Comparison of ENCODE assay signal across 21 cellular contexts in the genomic region with DNA sequence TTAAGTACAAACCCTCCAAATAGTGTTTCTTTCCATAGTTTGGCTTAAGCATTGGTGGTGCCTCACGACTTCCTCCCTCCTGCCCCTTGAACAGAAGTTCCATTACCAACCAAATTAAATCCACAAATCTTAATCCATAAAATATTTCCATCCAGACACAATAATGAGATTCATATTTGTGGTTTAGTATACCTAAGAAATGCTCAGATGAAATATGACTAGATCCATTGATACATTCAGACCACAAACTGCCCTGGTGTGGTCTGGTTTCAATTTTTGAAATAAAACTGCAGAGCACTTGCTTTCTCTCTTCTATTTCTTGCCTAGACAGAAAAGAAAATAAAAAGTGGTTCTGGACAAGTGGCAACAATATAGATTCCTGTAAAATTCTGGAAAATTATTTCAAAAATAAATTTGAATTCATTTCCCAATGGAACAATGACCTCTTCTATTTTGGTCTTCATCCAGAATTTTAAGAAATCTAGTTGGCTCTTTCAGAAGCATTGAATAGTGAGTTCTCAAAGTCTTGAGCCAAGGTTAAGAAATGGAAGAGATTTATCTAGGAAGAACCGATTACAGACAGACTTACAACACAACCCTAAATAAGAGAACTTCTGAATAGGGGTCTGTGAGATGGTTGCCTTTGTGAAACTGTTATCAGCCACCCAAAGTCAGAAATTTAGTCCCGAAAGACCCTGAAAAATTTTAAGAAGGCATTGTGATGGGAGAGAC. TPM values are rescaled to one million over a fixed set of nuclear protein-coding genes. Genes with fewer than 3 reads are reported as not detected.
"Had no signal": no experiment of that assay in that cellular context is flagged by ENCODE, and none has a peak within 500 bp of the region (broad histone marks: within the 10 kb centered on the region; RNA-seq: fewer than 3 reads in every experiment).

No MANE protein-coding gene starts in this region.

- H3K27ac Mint-ChIP-seq: activated B cell treated with CpG ODN at 0.5 μM for 24 hours; activated CD8-positive, alpha-beta T cell treated with anti-CD3 and anti-CD28 coated beads for 36 hours; activated T-helper 2 cell treated with anti-CD3 and anti-CD28 coated beads, Interferon-gamma antibody, Interleukin-2, Interleukin-4, amounts not matched to agents 10 μg/mL and 5 μg/mL and 100 μg/mL, durations not matched to agents 14 hours and 24 hours and 36 hours; mesothelial cell of epicardium; nephron progenitor cell; stimulated activated naive CD8-positive, alpha-beta T cell treated with anti-CD3 and anti-CD28 coated beads, Interleukin-15, amount 100 ng/mL, for 72 hours had no signal

- H3K27me3 ChIP-seq: ascending aorta, breast epithelium, esophagus muscularis mucosa, testis had no signal

- DNase-seq: activated B cell treated with CpG ODN at 0.5 μM for 24 hours; activated CD4-positive, alpha-beta T cell treated with anti-CD3 and anti-CD28 coated beads for 4 hours; activated CD8-positive, alpha-beta T cell treated with anti-CD3 and anti-CD28 coated beads for 36 hours; activated naive CD4-positive, alpha-beta T cell treated with Interleukin-2 at 50 U/mL for 16 hours; activated T-cell treated with anti-CD3 and anti-CD28 coated beads, Interleukin-2, amount 50 U/mL, for 1 hour; cerebellar nuclear complex; effector CD8-positive, alpha-beta T cell; foreskin fibroblast; nephron progenitor cell; nucleus accumbens; stimulated activated CD4-positive, alpha-beta T cell treated with anti-CD3 and anti-CD28 coated beads, Interleukin-15, amount 100 ng/mL, for 24 hours; stimulated activated CD4-positive, alpha-beta T cell treated with anti-CD3 and anti-CD28 coated beads, Interleukin-4, amount 100 ng/mL, for 1 hour; stimulated activated naive CD8-positive, alpha-beta T cell treated with anti-CD3 and anti-CD28 coated beads, Interleukin-15, amount 100 ng/mL, for 72 hours; T-helper 9 cell; testis had no signal

- ATAC-seq: activated CD8-positive, alpha-beta T cell treated with anti-CD3 and anti-CD28 coated beads for 36 hours; stimulated activated naive CD8-positive, alpha-beta T cell treated with anti-CD3 and anti-CD28 coated beads, Interleukin-15, amount 100 ng/mL, for 72 hours had no signal

- H3K9me3 ChIP-seq: ascending aorta, breast epithelium, esophagus muscularis mucosa, testis had no signal

- H3K4me3 Mint-ChIP-seq: activated B cell treated with CpG ODN at 0.5 μM for 24 hours; activated CD8-positive, alpha-beta T cell treated with anti-CD3 and anti-CD28 coated beads for 36 hours; mesothelial cell of epicardium; nephron progenitor cell; stimulated activated naive CD8-positive, alpha-beta T cell treated with anti-CD3 and anti-CD28 coated beads, Interleukin-15, amount 100 ng/mL, for 72 hours had no signal

- H3K4me3 ChIP-seq: ascending aorta, breast epithelium, esophagus muscularis mucosa, skin epidermis, testis had no signal

- H3K27ac ChIP-seq: ascending aorta, testis had no signal

- H3K36me3 ChIP-seq: ascending aorta, breast epithelium, esophagus muscularis mucosa had no signal

- H3K4me1 ChIP-seq: ascending aorta, testis had no signal

- H3K4me1 Mint-ChIP-seq: activated B cell treated with CpG ODN at 0.5 μM for 24 hours had no signal

- H3K9me3 Mint-ChIP-seq: activated B cell treated with CpG ODN at 0.5 μM for 24 hours; activated CD8-positive, alpha-beta T cell treated with anti-CD3 and anti-CD28 coated beads for 36 hours; activated T-helper 2 cell treated with anti-CD3 and anti-CD28 coated beads, Interferon-gamma antibody, Interleukin-2, Interleukin-4, amounts not matched to agents 10 μg/mL and 5 μg/mL and 100 μg/mL, durations not matched to agents 14 hours and 24 hours and 36 hours; mesothelial cell of epicardium; nephron progenitor cell; stimulated activated naive CD8-positive, alpha-beta T cell treated with anti-CD3 and anti-CD28 coated beads, Interleukin-15, amount 100 ng/mL, for 72 hours had no signal

- H3K36me3 Mint-ChIP-seq: mesothelial cell of epicardium had no signal

RNA-seq across cellular contexts. Expression of gene TNC, which starts 14.0 kb away (rescaled TPM):
- total RNA-seq: activated B cell treated with CpG ODN at 0.5 μM for 24 hours had no signal
